Comparison of ENCODE assay signal across 1 cellular context in the genomic region with DNA sequence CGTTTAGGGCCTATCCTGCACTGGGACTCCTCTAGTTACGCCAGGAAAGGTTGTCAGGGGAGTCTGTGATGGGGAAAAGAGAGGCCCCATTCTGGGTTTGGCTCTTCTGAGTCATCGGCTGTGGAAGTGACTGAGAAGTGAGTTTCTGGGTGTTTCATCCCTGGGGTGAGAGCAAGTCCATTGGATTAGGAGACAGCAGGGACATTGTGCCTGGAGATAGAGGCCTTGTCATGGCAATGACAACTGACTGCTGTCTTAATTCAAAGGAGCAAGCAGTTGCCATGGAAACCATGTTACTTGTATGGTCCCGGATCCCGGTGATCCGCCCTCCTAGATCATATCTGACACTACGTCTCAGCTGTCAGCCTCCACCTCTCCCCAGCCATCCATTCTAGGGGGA.
TF ChIP-seq lines count a peak whose summit lies in the region.

No MANE protein-coding gene starts in this region.

TF ChIP-seq in HCT116, 20 proteins besides CTCF, POLR2A, EP300 and RAD21 (continued from another document):
- TF ChIP-seq ZBTB33 (IDR thresholded peaks at IDR 0.05; ENCODE audit: extremely low read depth, insufficient replicate concordance, low read length): no peak
- TF ChIP-seq YY1 (IDR thresholded peaks at IDR 0.05; ENCODE audit: extremely low read depth, insufficient replicate concordance, low read depth, low read length): no peak
- no peak for TF ChIP-seq ZNF274 (IDR thresholded peaks at IDR 0.05; ENCODE audit: low read depth, low read length)
- no peak for TF ChIP-seq CEBPB (IDR thresholded peaks at IDR 0.05; ENCODE audit: low read depth)
- peak; percentile 59 for TF ChIP-seq FOSL1 (IDR thresholded peaks at IDR 0.05; ENCODE audit: low read depth)
- TF ChIP-seq, protein P1, sequence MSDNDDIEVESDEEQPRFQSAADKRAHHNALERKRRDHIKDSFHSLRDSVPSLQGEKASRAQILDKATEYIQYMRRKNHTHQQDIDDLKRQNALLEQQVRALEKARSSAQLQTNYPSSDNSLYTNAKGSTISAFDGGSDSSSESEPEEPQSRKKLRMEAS (IDR thresholded peaks at IDR 0.05): no peak
- TF ChIP-seq ZFX (IDR thresholded peaks at IDR 0.05): no peak
- TF ChIP-seq, protein P2, sequence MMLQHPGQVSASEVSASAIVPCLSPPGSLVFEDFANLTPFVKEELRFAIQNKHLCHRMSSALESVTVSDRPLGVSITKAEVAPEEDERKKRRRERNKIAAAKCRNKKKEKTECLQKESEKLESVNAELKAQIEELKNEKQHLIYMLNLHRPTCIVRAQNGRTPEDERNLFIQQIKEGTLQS (IDR thresholded peaks at IDR 0.05): no peak
- no peak for TF ChIP-seq EZH2phosphoT487 (IDR thresholded peaks at IDR 0.05; ENCODE audit: borderline replicate concordance)
- TF ChIP-seq EZH2 (IDR thresholded peaks at IDR 0.05): no peak
- no peak for TF ChIP-seq EGR1 (IDR thresholded peaks at IDR 0.05; ENCODE audit: low read depth)
- TF ChIP-seq ELF1 (IDR thresholded peaks at IDR 0.05; ENCODE audit: borderline replicate concordance, low read depth): no peak
- TF ChIP-seq REST (IDR thresholded peaks at IDR 0.05; ENCODE audit: low read depth): no peak
- no peak for TF ChIP-seq CBX3 (IDR thresholded peaks at IDR 0.05; ENCODE audit: low read depth)
- TF ChIP-seq SP1 (IDR thresholded peaks at IDR 0.05; ENCODE audit: low read depth): peak; percentile 50; the same call in 1 of the 2 replicates
- no peak; the same call in 1 of the 2 replicates for TF ChIP-seq JUND (IDR thresholded peaks at IDR 0.05)
- no peak for TF ChIP-seq SRF (IDR thresholded peaks at IDR 0.05; ENCODE audit: low read depth)
- TF ChIP-seq SIN3A (IDR thresholded peaks at IDR 0.05; ENCODE audit: low read depth): no peak
- no peak for TF ChIP-seq TCF7L2 (IDR thresholded peaks at IDR 0.05; ENCODE audit: borderline replicate concordance, extremely low read depth, insufficient read depth, insufficient read length)
